In the genomic region with DNA sequence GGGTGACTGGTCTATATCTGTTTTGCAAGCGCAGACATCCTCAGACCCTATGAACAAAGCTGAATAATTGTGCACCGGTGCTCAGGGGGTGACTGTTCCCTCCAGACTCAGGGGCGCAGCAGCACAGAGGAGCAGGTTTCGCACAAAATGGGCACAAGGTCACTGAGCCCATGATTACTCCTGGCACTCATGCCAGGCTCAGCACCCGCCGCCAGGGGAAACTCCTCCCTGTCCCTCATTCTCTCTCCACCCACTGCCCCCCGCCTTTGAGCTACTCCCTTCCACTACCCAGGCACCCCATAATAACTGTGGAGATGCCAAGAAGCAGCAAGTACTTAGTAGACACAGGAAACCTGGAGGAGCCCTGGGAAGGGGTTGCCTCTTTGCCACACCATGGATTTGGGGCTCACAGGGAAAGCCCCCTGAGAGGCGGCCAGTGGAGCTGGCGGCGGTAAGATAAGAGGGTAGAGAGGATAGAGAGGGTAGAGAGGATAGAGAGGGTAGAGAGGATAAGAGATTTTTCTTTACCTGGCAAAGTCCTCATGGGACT, we compare ENCODE assay signal across 8 cellular contexts.
"Had no signal": no experiment of that assay in that cellular context is flagged by ENCODE, and none has a peak within 500 bp of the region (broad histone marks: within the 10 kb centered on the region; RNA-seq: fewer than 3 reads in every experiment).

No MANE protein-coding gene starts in this region.

- H3K4me3 ChIP-seq: HAP-1, K562 had no signal

- H3K9me3 ChIP-seq: HAP-1 had no signal

- H3K4me1 ChIP-seq: HAP-1 had no signal

- DNase-seq: GOT3, H7, HFFc6, IMR-90, KG1 had no signal

- H3K4me3 Mint-ChIP-seq: HFFc6 had no signal

- ATAC-seq: HCT116, K562 had no signal

- H3K27ac Mint-ChIP-seq: HFFc6 had no signal

- H3K36me3 ChIP-seq: HAP-1 had no signal
